8 cellular contexts compared by ENCODE assay signal in the genomic region with DNA sequence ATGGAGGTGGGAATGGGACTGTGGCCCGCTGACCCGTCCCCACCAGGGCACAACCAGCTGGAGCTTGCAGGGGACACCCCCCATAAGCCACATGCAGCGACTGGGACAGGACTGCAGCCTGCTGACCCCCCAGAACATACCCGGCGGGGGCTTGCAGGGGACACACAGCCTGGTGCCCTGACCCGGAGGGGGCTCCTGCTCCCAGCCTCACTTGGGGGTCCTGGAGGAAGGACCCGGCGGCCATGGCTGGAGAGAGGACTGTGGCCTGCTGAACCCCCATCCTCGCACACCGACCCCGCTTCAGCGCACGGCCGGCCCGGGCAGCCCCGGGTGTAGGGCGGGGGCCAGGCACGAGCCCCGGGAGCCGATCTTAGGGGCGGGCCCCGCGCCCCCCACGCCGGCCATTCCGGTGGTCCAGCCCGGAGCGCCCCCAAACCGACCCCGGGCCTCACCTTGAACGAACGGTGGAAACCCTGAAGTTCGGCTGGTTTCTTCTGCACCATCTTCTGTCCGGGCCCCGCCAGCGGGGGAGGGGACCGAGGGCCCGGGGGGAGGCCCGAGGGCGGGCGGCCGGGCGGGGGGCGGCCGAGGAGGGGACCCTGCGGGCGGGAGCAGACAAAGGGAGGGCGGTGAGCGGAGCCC. TPM values are rescaled to one million over a fixed set of nuclear protein-coding genes. Genes with fewer than 3 reads are reported as not detected.
A peak's percentile ranks its signal among the peaks of the same experiment; 100 is the strongest.
DNase-seq lines count a peak whose midpoint lies in the region; ATAC-seq and TF ChIP-seq lines count a peak whose summit lies in the region.

No MANE protein-coding gene starts in this region.

- TF ChIP-seq CTCF in astrocyte of the spinal cord (IDR thresholded peaks at IDR 0.05; ENCODE audit: low read depth, low read length) (no peak), thoracic aorta (IDR thresholded peaks at IDR 0.05) (no peak)

- ATAC-seq in HG03521 (IDR thresholded peaks at IDR 0.05; ENCODE audit: unreplicated experiment): peak; percentile 5
- ATAC-seq in left lobe of liver: peak; percentile 1
- no peak for ATAC-seq in thoracic aorta (ENCODE audit: insufficient number of reproducible peaks, low FRiP score, low read depth)

- H3K4me1 ChIP-seq in thoracic aorta (ENCODE audit: control insufficient read depth in 1 of 2, low read depth in 2 of 2): peaks cover 25 to 57% of the 10 kb centered on the region in 2 donors

- H3K4me3 ChIP-seq in astrocyte of the spinal cord (ENCODE audit: low read depth, low read length) (peak overlapping the region; percentile 93), thoracic aorta (peak overlapping the region; percentile 96)

- peaks cover 13% of the 10 kb centered on the region for H3K36me3 ChIP-seq in thoracic aorta

- H3K9me3 ChIP-seq in thoracic aorta: no peaks in the 10 kb centered on the region

- H3K27ac ChIP-seq in thoracic aorta: peak overlapping the region; percentile 89 to 93

- H3K27me3 ChIP-seq in thoracic aorta (replicated peaks; ENCODE audit: insufficient read depth): no peaks in the 10 kb centered on the region

- in situ Hi-C loops in astrocyte of the spinal cord (cut with HindIII; ENCODE audit: low sequenced_read_pairs): no loop called here

- peak; percentile 68 for DNase-seq in activated CD8-positive, alpha-beta memory T cell treated with anti-CD3 and anti-CD28 coated beads, Interleukin-2, amount 50 U/mL, for 48 hours
- DNase-seq in activated CD8-positive, alpha-beta memory T cell treated with anti-CD3 and anti-CD28 coated beads, Interleukin-2, amount 50 U/mL, for 4 hours: no peak
- DNase-seq in astrocyte of the spinal cord (ENCODE audit: low read depth, low spot score) (no peak), left lobe of liver (ENCODE audit: low spot score) (no peak), thoracic aorta (ENCODE audit: low spot score) (no peak), NCI-H1930 (lab: John Stamatoyannopoulos, UW) (no peak), NCI-H748 (lab: John Stamatoyannopoulos, UW; ENCODE audit: unreplicated experiment) (no peak)

RNA-seq across cellular contexts. Expression of a gene that starts 0.6 kb away (rescaled TPM):
- total RNA-seq in left lobe of liver: 149 TPM
- 10 to 100 TPM; 69.7 to 96.3 TPM for total RNA-seq in thoracic aorta

RNA-seq across cellular contexts. Expression of a gene that starts 35.0 kb away (rescaled TPM):
- total RNA-seq in left lobe of liver (25.9 TPM), thoracic aorta (100 to 1,000 TPM in 1 of 2 donors, 10 to 100 TPM in 1; 43.2 to 107 TPM)

RNA-seq across cellular contexts. Expression of a gene that starts 45.7 kb away (rescaled TPM):
- total RNA-seq in left lobe of liver (11.2 TPM), thoracic aorta (10 to 100 TPM; 37.8 to 50.9 TPM)

RNA-seq across cellular contexts. Expression of a gene that starts 46.2 kb away (rescaled TPM):
- total RNA-seq in left lobe of liver: 5.2 TPM
- 1 to 10 TPM; 3.1 to 6.1 TPM for total RNA-seq in thoracic aorta
